In the genomic region with DNA sequence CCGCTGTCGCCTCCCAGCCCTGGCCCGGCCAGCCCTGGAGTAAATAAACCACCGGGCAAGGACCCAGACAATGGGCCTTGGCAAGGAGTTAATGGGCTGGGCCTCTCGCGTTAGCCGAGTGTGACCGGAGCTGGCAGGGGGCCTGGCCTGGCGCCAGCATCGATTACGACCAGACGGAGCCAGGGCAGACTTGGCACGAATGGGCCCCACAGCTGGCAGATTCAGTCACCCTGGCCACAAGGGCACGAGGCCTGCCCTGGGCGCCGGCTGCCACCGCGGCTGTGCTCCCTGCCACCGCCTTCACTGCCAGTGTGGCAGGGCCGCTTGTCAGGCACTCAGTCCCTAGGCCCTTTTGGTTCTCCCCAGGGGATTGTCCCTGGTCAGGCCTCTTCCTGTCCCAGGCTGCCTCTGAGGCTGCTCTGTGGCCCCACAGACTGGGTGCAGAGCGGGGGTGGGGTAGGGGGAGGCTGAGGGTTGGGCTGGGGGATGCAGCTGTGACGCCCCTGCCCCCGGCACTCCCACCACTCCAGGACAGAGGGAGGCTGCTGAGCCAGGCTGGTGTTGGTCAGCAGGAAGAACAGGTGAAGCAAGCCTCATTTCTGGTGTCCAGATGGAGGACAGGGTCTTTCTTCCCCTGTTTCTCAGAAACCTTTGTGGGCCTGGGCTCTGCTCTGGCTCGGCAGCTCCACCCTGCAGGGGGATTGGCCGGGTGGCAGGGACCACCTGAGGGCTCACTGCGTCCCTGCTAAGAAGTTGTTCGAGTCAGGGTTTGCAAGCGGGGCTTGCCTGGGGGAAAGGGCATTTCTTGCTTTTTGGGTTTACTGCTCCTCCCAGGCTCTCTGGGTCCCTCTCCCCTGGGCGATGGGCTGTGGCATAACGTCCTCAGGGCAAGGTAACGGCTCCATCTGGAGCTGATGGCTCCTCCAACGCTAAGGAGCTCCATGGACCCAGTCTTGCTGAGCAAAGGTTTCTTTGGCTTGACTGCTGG, we compare ENCODE assay signal across 7 cellular contexts. TPM values are rescaled to one million over a fixed set of nuclear protein-coding genes. Genes with fewer than 3 reads are reported as not detected.
DNase-seq lines count a peak whose midpoint lies in the region; ATAC-seq and TF ChIP-seq lines count a peak whose summit lies in the region.

No MANE protein-coding gene starts in this region.

- H3K4me1 ChIP-seq in mesendoderm (ENCODE audit: control insufficient read depth, low read depth, low read length) (peaks cover 3% of the 10 kb centered on the region), upper lobe of right lung (peaks cover 22% of the 10 kb centered on the region)

- H4K5ac ChIP-seq in mesendoderm (ENCODE audit: low read length), result no peak overlapping the region

- no peaks in the 10 kb centered on the region for H3K9me3 ChIP-seq in upper lobe of right lung

- peak overlapping the region; percentile 52 for H3K56ac ChIP-seq in mesendoderm (ENCODE audit: low read length)

- no peak overlapping the region for H3K4me2 ChIP-seq in mesendoderm (ENCODE audit: low read length)

- peak overlapping the region; percentile 13 for H3K18ac ChIP-seq in mesendoderm (ENCODE audit: low read length)

- in situ Hi-C loops in GM18951 (cut with MboI; ENCODE audit: low sequenced_read_pairs, unreplicated experiment), result no loop called here

- H3K79me1 ChIP-seq in mesendoderm (ENCODE audit: low read length), result no peaks in the 10 kb centered on the region

- intact Hi-C loops in upper lobe of right lung (cut with DNase I), result no loop called here

- no peaks in the 10 kb centered on the region for H3K36me3 ChIP-seq in mesendoderm (ENCODE audit: control insufficient read depth, insufficient read depth, low read length)
- no peaks in the 10 kb centered on the region for H3K36me3 ChIP-seq in upper lobe of right lung

- H2BK120ac ChIP-seq in mesendoderm (ENCODE audit: low read depth, low read length), result peak overlapping the region; percentile 31

- no peaks in the 10 kb centered on the region for H3K79me2 ChIP-seq in mesendoderm (ENCODE audit: control insufficient read depth, insufficient read depth, low read length)

- TF ChIP-seq POLR2A in GM18951 (IDR thresholded peaks at IDR 0.05; ENCODE audit: extremely low read depth, insufficient read depth, insufficient read length) (peak; percentile 71), erythroblast (IDR thresholded peaks at IDR 0.05; ENCODE audit: low read length) (no peak)

- H3K9ac ChIP-seq in mesendoderm (ENCODE audit: low read length), result peak overlapping the region; percentile 43

- no peak overlapping the region for H2AK5ac ChIP-seq in mesendoderm (ENCODE audit: low read length)

- H3K23ac ChIP-seq in mesendoderm (ENCODE audit: low read length), result no peak overlapping the region

- H2BK15ac ChIP-seq in mesendoderm (replicated peaks; ENCODE audit: low read depth), result peak overlapping the region; percentile 10

- no CpG with 5 or more reads among the region's 32 CpGs for WGBS in mesendoderm (ENCODE audit: extremely low coverage, insufficient coverage, low lambda C conversion rate)

- ATAC-seq in HG03378 (IDR thresholded peaks at IDR 0.05; ENCODE audit: unreplicated experiment), result peak; percentile 57
- peak; percentile 93 for ATAC-seq in upper lobe of right lung

- H3K27ac ChIP-seq in mesendoderm (ENCODE audit: low read depth, low read length), result peak overlapping the region; percentile 51
- peak overlapping the region; percentile 76 for H3K27ac ChIP-seq in upper lobe of right lung

- H2BK5ac ChIP-seq in mesendoderm (ENCODE audit: low read length), result peak overlapping the region; percentile 87

- H4K8ac ChIP-seq in mesendoderm (ENCODE audit: low read depth, low read length), result no peak overlapping the region

- H3K4me3 ChIP-seq in mesendoderm (ENCODE audit: low read length) (no peak overlapping the region), upper lobe of right lung (no peak overlapping the region)

- peak overlapping the region; percentile 39 for H3K4ac ChIP-seq in mesendoderm (ENCODE audit: low read depth, low read length)

- no peaks in the 10 kb centered on the region for H3K27me3 ChIP-seq in mesendoderm (ENCODE audit: insufficient read depth, low read length, poor library complexity)
- H3K27me3 ChIP-seq in upper lobe of right lung, result no peaks in the 10 kb centered on the region

- TF ChIP-seq CTCF in upper lobe of right lung (IDR thresholded peaks at IDR 0.05), result no peak

- DNase-seq in NCI-H524 (lab: John Stamatoyannopoulos, UW) (peak; percentile 95 to 97), dermis blood vessel endothelial cell (peak; percentile 87), mesendoderm (peak; percentile 77), upper lobe of right lung (peak; percentile 96), erythroblast (lab: John Stamatoyannopoulos, UW) (no peak)

RNA-seq across cellular contexts. Expression of gene SRP14, which starts 30.5 kb away (rescaled TPM):
- total RNA-seq in dermis blood vessel endothelial cell (236 and 391 TPM in 2 replicates), upper lobe of right lung (132 TPM)
- 546 TPM for polyA plus RNA-seq in mesendoderm (2013, experiment 1 of 2)
- 544 TPM for polyA plus RNA-seq in mesendoderm (2013, experiment 2 of 2)

RNA-seq across cellular contexts. Expression of gene BMF, which starts 39.2 kb away (rescaled TPM):
- 9.4 and 18.4 TPM in 2 replicates for total RNA-seq in dermis blood vessel endothelial cell
- 5.7 TPM for polyA plus RNA-seq in mesendoderm (2013, experiment 1 of 2)
- 5.5 TPM for polyA plus RNA-seq in mesendoderm (2013, experiment 2 of 2)
- total RNA-seq in upper lobe of right lung, result 15.4 TPM

Comparison
In these comparisons a context has a peak if more than half of its experiments do, and no peak if none do; other contexts are left out.
1. DNase-seq: peak in NCI-H524 (2 of 2), dermis blood vessel endothelial cell (single experiment), mesendoderm (single experiment) and upper lobe of right lung (single experiment); none in erythroblast (0 of 2).